In the genomic region with DNA sequence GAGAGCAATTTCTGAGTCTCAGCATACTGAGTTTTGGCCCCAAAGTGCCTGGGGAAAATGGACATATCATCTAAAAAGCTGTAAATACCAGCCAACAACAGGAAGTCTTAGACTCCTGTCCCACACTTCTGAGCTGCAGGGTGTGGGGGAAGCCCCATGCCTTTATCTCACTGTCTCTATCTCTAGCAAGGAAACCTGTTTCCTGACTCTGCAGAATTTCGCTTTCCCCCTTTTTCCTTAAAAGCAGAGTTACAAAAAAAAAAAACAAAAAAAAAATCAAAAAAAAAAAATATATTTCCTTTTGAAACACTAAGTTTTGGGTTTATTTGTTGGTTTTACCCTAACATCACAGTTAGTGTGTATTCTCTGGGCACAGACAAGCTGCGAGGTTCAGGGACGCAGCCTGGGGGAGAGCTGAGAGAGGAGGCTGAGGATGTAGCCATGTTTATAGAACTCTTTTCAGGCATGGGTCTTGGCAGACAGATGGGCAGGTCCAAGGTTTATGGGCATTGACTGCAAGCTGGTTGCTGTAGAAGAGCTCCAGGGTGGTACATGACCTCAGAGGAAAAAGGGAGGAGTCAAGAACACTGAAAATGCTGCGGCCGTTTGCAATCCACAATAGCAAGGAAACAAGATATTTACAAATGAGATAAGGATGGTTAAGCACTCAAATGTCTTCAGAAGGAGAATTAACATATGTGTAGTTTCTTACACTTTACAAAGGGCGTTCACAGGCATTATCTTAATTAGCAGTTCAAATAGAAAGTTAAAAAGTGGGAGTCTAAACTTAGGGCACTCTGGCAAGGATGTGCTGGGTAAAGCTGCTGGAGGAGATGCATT, we compare ENCODE assay signal across 7 cellular contexts. TPM values are rescaled to one million over a fixed set of nuclear protein-coding genes. Genes with fewer than 3 reads are reported as not detected.
DNase-seq lines count a peak whose midpoint lies in the region; ATAC-seq and TF ChIP-seq lines count a peak whose summit lies in the region.

No MANE protein-coding gene starts in this region.

- H3K36me3 Mint-ChIP-seq in activated naive CD8-positive, alpha-beta T cell treated with anti-CD3 and anti-CD28 coated beads, Interleukin-2, amount 50 U/mL, for 24 hours (ENCODE audit: low read depth), result peaks cover 3% of the 10 kb centered on the region

- 25% methylated on average over 6 of the region's 6 CpGs for WGBS in right lobe of liver (ENCODE audit: insufficient coverage, low coverage, low lambda C conversion rate, missing lambda C conversion rate)
- 9% methylated on average over 6 of the region's 6 CpGs for WGBS in thymus

- H3K4me1 ChIP-seq in HAP-1 (peaks cover 45% of the 10 kb centered on the region), right lobe of liver (peaks cover 0 to 57% (median 25%) of the 10 kb centered on the region in 4 donors), thymus (ENCODE audit: control insufficient read depth, insufficient read depth, low read length) (peaks cover 22% of the 10 kb centered on the region)

- DNase-seq in HAP-1 (ENCODE audit: low spot score in 2 of 2) (peak; percentile 64 to 77), NCI-H2107 treated with DMSO at 0.1 percent for 48 hours (lab: John Stamatoyannopoulos, UW; ENCODE audit: unreplicated experiment) (peak; percentile 40), right lobe of liver (no peak), NCI-H446 (lab: John Stamatoyannopoulos, UW) (no peak)
- DNase-seq in activated naive CD8-positive, alpha-beta T cell treated with anti-CD3 and anti-CD28 coated beads, Interleukin-2, amount 50 U/mL, for 24 hours, result peak; percentile 33

- TF ChIP-seq POLR2A in right lobe of liver (IDR thresholded peaks at IDR 0.05), result peak; percentile 16

- peak overlapping the region; percentile 78 for H3K4me3 Mint-ChIP-seq in activated naive CD8-positive, alpha-beta T cell treated with anti-CD3 and anti-CD28 coated beads, Interleukin-2, amount 50 U/mL, for 24 hours

- no peaks in the 10 kb centered on the region for H3K9me3 ChIP-seq in HAP-1
- no peaks in the 10 kb centered on the region for H3K9me3 ChIP-seq in right lobe of liver
- H3K9me3 ChIP-seq in thymus (ENCODE audit: control insufficient read depth), result no peaks in the 10 kb centered on the region

- H3K9me3 Mint-ChIP-seq in activated naive CD8-positive, alpha-beta T cell treated with anti-CD3 and anti-CD28 coated beads, Interleukin-2, amount 50 U/mL, for 24 hours, result no peaks in the 10 kb centered on the region

- H3K27me3 ChIP-seq in HAP-1 (ENCODE audit: low read depth), result no peaks in the 10 kb centered on the region
- H3K27me3 ChIP-seq in right lobe of liver, result no peaks in the 10 kb centered on the region
- no peaks in the 10 kb centered on the region for H3K27me3 ChIP-seq in thymus (ENCODE audit: control insufficient read depth, insufficient read depth)

- no peaks in the 10 kb centered on the region for H3K27me3 Mint-ChIP-seq in activated naive CD8-positive, alpha-beta T cell treated with anti-CD3 and anti-CD28 coated beads, Interleukin-2, amount 50 U/mL, for 24 hours

- intact Hi-C loops in right lobe of liver (cut with DNase I), result no loop called here

- no peak for TF ChIP-seq CTCF in right lobe of liver (IDR thresholded peaks at IDR 0.05)

- peak; percentile 46 for ATAC-seq in GM18519 (IDR thresholded peaks at IDR 0.05; ENCODE audit: low FRiP score, unreplicated experiment)
- peak; percentile 56 for ATAC-seq in activated naive CD8-positive, alpha-beta T cell treated with anti-CD3 and anti-CD28 coated beads, Interleukin-2, amount 50 U/mL, for 24 hours
- peak in 1 of 4 donors; percentile 1 for ATAC-seq in right lobe of liver

- in situ Hi-C loops in HAP-1 (cut with MboI; ENCODE audit: low sequenced_read_pairs), result no loop called here

- H3K4me3 ChIP-seq in HAP-1 (no peak overlapping the region), right lobe of liver (no peak overlapping the region), thymus (ENCODE audit: low read length) (peak overlapping the region; percentile 18)

- H3K27ac ChIP-seq in right lobe of liver (peak overlapping the region in 2 of 3 donors; percentile 97 to 98), thymus (ENCODE audit: low read depth) (no peak overlapping the region)

- no peaks in the 10 kb centered on the region; the same call in 1 of the 2 replicates for H3K36me3 ChIP-seq in HAP-1 (replicated peaks)
- peaks cover 0 to 4% (median 0%) of the 10 kb centered on the region in 4 donors for H3K36me3 ChIP-seq in right lobe of liver
- H3K36me3 ChIP-seq in thymus (ENCODE audit: control insufficient read depth, insufficient read depth), result peaks cover 7% of the 10 kb centered on the region

- peak overlapping the region; percentile 67 for H3K27ac Mint-ChIP-seq in activated naive CD8-positive, alpha-beta T cell treated with anti-CD3 and anti-CD28 coated beads, Interleukin-2, amount 50 U/mL, for 24 hours

- peaks cover 45% of the 10 kb centered on the region for H3K4me1 Mint-ChIP-seq in activated naive CD8-positive, alpha-beta T cell treated with anti-CD3 and anti-CD28 coated beads, Interleukin-2, amount 50 U/mL, for 24 hours

RNA-seq across cellular contexts. Expression of gene MBNL2, which starts 4.9 kb away (rescaled TPM):
- total RNA-seq in right lobe of liver, result 100 to 1,000 TPM in 3 of 6 experiments, 10 to 100 TPM in 3; 30.3 to 135 (median 81.5) TPM
- 22.7 TPM for polyA plus RNA-seq in thymus

Comparison
In these comparisons a context has a peak if more than half of its experiments do, and no peak if none do; other contexts are left out.
1. DNase-seq: peak in HAP-1 (2 of 2), NCI-H2107 treated with DMSO at 0.1 percent for 48 hours (single experiment) and activated naive CD8-positive, alpha-beta T cell treated with anti-CD3 and anti-CD28 coated beads, Interleukin-2, amount 50 U/mL, for 24 hours (single experiment); none in right lobe of liver (0 of 3) and NCI-H446 (0 of 2).